ENCODE assay signal across 9 cellular contexts in the genomic region with DNA sequence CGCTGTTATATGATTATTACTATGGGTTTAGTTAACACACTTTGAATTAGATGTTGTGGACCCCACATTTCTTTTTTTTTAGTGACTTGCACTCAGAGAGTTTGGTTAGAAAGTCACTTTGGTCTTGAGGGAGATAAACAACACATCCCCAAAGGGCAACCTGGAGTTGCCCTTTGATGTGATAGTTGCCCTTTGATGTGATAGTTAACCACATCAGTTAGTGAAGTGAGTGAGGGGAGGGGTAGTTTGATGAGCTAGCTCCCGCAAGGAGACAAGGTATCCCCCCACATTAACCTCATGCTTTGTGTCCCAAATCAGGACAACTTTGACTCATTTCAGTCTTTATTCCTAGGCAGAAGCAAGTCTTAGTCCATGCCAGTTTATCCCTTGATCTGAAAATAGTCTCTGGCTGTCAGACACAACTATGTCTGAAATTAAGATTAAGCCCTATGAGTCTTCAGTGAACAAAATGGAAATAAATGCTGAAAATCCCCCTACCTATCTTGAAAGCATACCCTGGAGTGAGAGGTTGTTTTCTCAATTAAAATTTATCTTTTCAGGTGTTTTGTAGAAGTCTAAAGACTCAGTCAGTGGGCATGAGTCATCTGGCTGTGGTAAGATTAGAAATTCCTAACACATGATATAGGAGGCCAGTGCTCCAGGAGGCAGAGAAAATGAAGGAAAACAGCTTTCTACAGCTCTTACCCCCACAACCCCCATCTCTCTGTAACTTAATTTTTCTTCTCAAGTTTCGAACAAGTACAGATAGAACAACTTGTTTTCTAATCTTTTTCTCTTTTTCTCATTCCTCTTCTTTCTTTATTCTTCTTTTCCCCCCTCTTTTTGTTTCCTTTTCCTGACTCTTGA.
A peak's percentile ranks its signal among the peaks of the same experiment; 100 is the strongest.
DNase-seq lines count a peak whose midpoint lies in the region; TF ChIP-seq lines count a peak whose summit lies in the region.
"Had no signal": no experiment of that assay in that cellular context is flagged by ENCODE, and none has a peak within 500 bp of the region (broad histone marks: within the 10 kb centered on the region; RNA-seq: fewer than 3 reads in every experiment).

No MANE protein-coding gene starts in this region.

- peaks cover 21% of the 10 kb centered on the region for H3F3A ChIP-seq in PC-9 (ENCODE audit: insufficient read depth, low read depth)

- POLR2A ChIA-PET in PC-9 (lab: Charles Lee; ENCODE audit: unreplicated experiment): interaction anchor here (0.6 kb wide), 1 partner anchor 250 kb away, joined by 11 read pairs; no protein-coding TSS in a partner anchor

- peak overlapping the region; percentile 94 for H3K4me2 ChIP-seq in PC-9

- peaks cover 50% of the 10 kb centered on the region for H3K4me1 ChIP-seq in PC-9 (replicated peaks; ENCODE audit: insufficient read depth)

- DNase-seq in HCEC 1CT (peak; percentile 91), PC-9 (peak in 1 of 2 experiments; percentile 74), fibroblast of gingiva (ENCODE audit: low read depth) (peak; percentile 30), retinal pigment epithelial cell (ENCODE audit: low read depth) (peak; percentile 91), NCI-H69 (lab: John Stamatoyannopoulos, UW) (no peak), NCI-H345 treated with DMSO at 0.1 percent for 48 hours (lab: John Stamatoyannopoulos, UW; ENCODE audit: unreplicated experiment) (no peak)
- DNase-seq in stimulated activated naive CD4-positive, alpha-beta T cell treated with Interleukin-2 at 50 U/mL for 16 hours (lab: John Stamatoyannopoulos, UW): no peak
- DNase-seq: NCI-H1417; stimulated activated CD4-positive, alpha-beta T cell treated with anti-CD3 and anti-CD28 coated beads, Interleukin-4, amount 100 ng/mL, for 24 hours had no signal

- H3K4me3 ChIP-seq in PC-9: peak overlapping the region; percentile 56
- peak overlapping the region; percentile 12 for H3K4me3 ChIP-seq in retinal pigment epithelial cell (ENCODE audit: low read length)

- peaks cover 3% of the 10 kb centered on the region; the same call in 1 of the 2 replicates for H3K9me3 ChIP-seq in PC-9 (ENCODE audit: insufficient read depth, low read depth)

- TF ChIP-seq CTCF in PC-9 (conservative IDR thresholded peaks at IDR 0.05) (no peak), retinal pigment epithelial cell (conservative IDR thresholded peaks at IDR 0.05; ENCODE audit: low read depth, low read length) (no peak)

- 0 out of 2 replicates have a peak, but pooled peaks cover 4% of the 10 kb centered on the region for H3K36me3 ChIP-seq in PC-9 (ENCODE audit: low read depth)

- peak overlapping the region; percentile 92 for H3K27ac ChIP-seq in PC-9

- H3K9me2 ChIP-seq in PC-9 (ENCODE audit: insufficient read depth): no peaks in the 10 kb centered on the region

- H3K79me2 ChIP-seq in PC-9 (ENCODE audit: low read depth): no peaks in the 10 kb centered on the region

- BruUV-seq in PC-9 (replicated peaks; lab: Mats Ljungman, UMichigan): no TSS peak

- CTCF ChIA-PET in PC-9 (lab: Charles Lee): interaction anchor here (0.7 to 1.8 kb wide), 6 partner anchors 9 to 424 kb away, joined by 3 to 5 read pairs (median 4); a partner anchor contains a TSS

- H3K27me3 ChIP-seq in PC-9 (ENCODE audit: insufficient read depth, low read depth): no peaks in the 10 kb centered on the region

- H4K20me1 ChIP-seq in PC-9 (ENCODE audit: insufficient read depth): no peaks in the 10 kb centered on the region

- intact Hi-C loops in PC-9 (cut with micrococcal nuclease; ENCODE audit: unreplicated experiment): loop anchor here (1.0 to 5.0 kb wide), 6 partner anchors 80 to 228 kb away; a partner anchor contains a TSS

- H2AFZ ChIP-seq in PC-9: no peak overlapping the region

Comparison
In these comparisons a context has a peak if more than half of its experiments do, and no peak if none do; other contexts are left out.
1. DNase-seq: peak in HCEC 1CT (single experiment), fibroblast of gingiva (single experiment) and retinal pigment epithelial cell (single experiment); none in NCI-H69 (single experiment), stimulated activated naive CD4-positive, alpha-beta T cell treated with Interleukin-2 at 50 U/mL for 16 hours (single experiment) and NCI-H345 treated with DMSO at 0.1 percent for 48 hours (single experiment).